In the genomic region with DNA sequence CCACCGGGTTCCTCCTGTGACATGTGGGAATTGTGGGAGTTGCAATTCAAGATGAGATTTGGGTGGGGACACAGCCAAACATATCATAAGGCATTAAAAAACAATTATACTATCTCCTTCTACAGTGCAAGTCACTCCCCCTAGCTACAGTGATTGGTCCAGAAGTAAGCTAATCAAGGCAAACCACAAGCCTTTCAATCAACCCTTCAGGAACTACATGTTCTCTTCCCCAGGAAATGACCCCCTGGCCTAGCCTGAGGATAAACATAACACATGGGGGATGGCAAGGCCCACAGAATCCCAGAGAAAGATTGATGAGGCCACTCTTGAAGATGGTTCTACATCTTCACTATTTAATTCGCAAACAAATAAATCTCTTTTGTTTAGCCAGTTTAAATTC, we compare ENCODE assay signal across 27 cellular contexts. TPM values are rescaled to one million over a fixed set of nuclear protein-coding genes. Genes with fewer than 3 reads are reported as not detected.
DNase-seq lines count a peak whose midpoint lies in the region; ATAC-seq and TF ChIP-seq lines count a peak whose summit lies in the region.
"Had no signal": no experiment of that assay in that cellular context is flagged by ENCODE, and none has a peak within 500 bp of the region (broad histone marks: within the 10 kb centered on the region; RNA-seq: fewer than 3 reads in every experiment).

No MANE protein-coding gene starts in this region.

- H3K79me2 ChIP-seq in mesendoderm (ENCODE audit: control insufficient read depth, insufficient read depth, low read length) = no peaks in the 10 kb centered on the region

- peaks cover 13% of the 10 kb centered on the region for H3K36me3 Mint-ChIP-seq in activated CD8-positive, alpha-beta memory T cell treated with anti-CD3 and anti-CD28 coated beads, Interleukin-2, amount 10 ng/mL, durations not matched to agents 7 days and 5 days
- peaks cover 6% of the 10 kb centered on the region for H3K36me3 Mint-ChIP-seq in activated naive CD8-positive, alpha-beta T cell treated with anti-CD3 and anti-CD28 coated beads for 36 hours
- H3K36me3 Mint-ChIP-seq: CD4-positive, alpha-beta memory T cell; memory B cell; neural progenitor cell had no signal

- no peak overlapping the region for H3K56ac ChIP-seq in mesendoderm (ENCODE audit: low read length)

- H3K36me3 ChIP-seq in mesendoderm (ENCODE audit: control insufficient read depth, insufficient read depth, low read length) = no peaks in the 10 kb centered on the region
- H3K36me3 ChIP-seq: neural progenitor cell, pancreas, WERI-Rb-1 had no signal

- H2BK15ac ChIP-seq in mesendoderm (replicated peaks; ENCODE audit: low read depth) = no peak overlapping the region

- H4K5ac ChIP-seq in mesendoderm (ENCODE audit: low read length) = no peak overlapping the region

- DNase-seq in activated CD8-positive, alpha-beta memory T cell treated with anti-CD3 and anti-CD28 coated beads, Interleukin-2, amount 10 ng/mL, durations not matched to agents 7 days and 5 days = no peak
- no peak for DNase-seq in activated CD8-positive, alpha-beta memory T cell treated with anti-CD3 and anti-CD28 coated beads for 24 hours
- DNase-seq in activated naive CD8-positive, alpha-beta T cell treated with anti-CD3 and anti-CD28 coated beads for 36 hours = no peak
- DNase-seq in fibroblast of mammary gland (ENCODE audit: low read depth) (peak; percentile 16), mesendoderm (no peak), foreskin fibroblast (no peak)
- DNase-seq in stimulated activated CD4-positive, alpha-beta T cell treated with anti-CD3 and anti-CD28 coated beads, Interleukin-4, amount 100 ng/mL, for 4 hours = no peak
- DNase-seq: activated effector memory CD4-positive, alpha-beta T cell treated with anti-CD3 and anti-CD28 coated beads, Interleukin-2, amount 50 U/mL, for 16 hours; AML-193; CD4-positive, alpha-beta memory T cell; DND-41; effector CD8-positive, alpha-beta T cell; GF-D8; GOT3; HFFc6; NCI-H1092; NCI-H1694 treated with DMSO at 0.1 percent for 48 hours; NCI-H446 treated with DMSO at 0.1 percent for 48 hours; pancreas; stimulated activated naive B cell treated with anti-CD40 and anti-IgM and Interleukin-4, amounts not matched to agents 10 μg/mL and 1 μg/mL and 100 μg/mL, for 72 hours; testis; WERI-Rb-1 had no signal

- WGBS in mesendoderm (ENCODE audit: extremely low coverage, insufficient coverage, low lambda C conversion rate) = 100% methylated on average over 1 of the region's 2 CpGs

- no peak overlapping the region for H3K27ac ChIP-seq in mesendoderm (ENCODE audit: low read depth, low read length)
- H3K27ac ChIP-seq: epithelial cell of prostate, neural progenitor cell, pancreas, testis, WERI-Rb-1 had no signal

- peaks cover 14% of the 10 kb centered on the region for H3K27me3 Mint-ChIP-seq in activated CD8-positive, alpha-beta memory T cell treated with anti-CD3 and anti-CD28 coated beads, Interleukin-2, amount 10 ng/mL, durations not matched to agents 7 days and 5 days
- peaks cover 9% of the 10 kb centered on the region for H3K27me3 Mint-ChIP-seq in activated naive CD8-positive, alpha-beta T cell treated with anti-CD3 and anti-CD28 coated beads for 36 hours
- H3K27me3 Mint-ChIP-seq: memory B cell had no signal

- H3K79me1 ChIP-seq in mesendoderm (ENCODE audit: low read length) = no peaks in the 10 kb centered on the region

- no peak overlapping the region for H3K4me3 Mint-ChIP-seq in activated CD8-positive, alpha-beta memory T cell treated with anti-CD3 and anti-CD28 coated beads, Interleukin-2, amount 10 ng/mL, durations not matched to agents 7 days and 5 days
- peak overlapping the region; percentile 12 for H3K4me3 Mint-ChIP-seq in activated naive CD8-positive, alpha-beta T cell treated with anti-CD3 and anti-CD28 coated beads for 36 hours
- H3K4me3 Mint-ChIP-seq: HFFc6; memory B cell; neural progenitor cell; stimulated activated naive B cell treated with anti-CD40 and anti-IgM and Interleukin-4, amounts not matched to agents 10 μg/mL and 1 μg/mL and 100 μg/mL, for 72 hours had no signal

- TF ChIP-seq CTCF in fibroblast of mammary gland (conservative IDR thresholded peaks at IDR 0.05; ENCODE audit: control insufficient read depth, insufficient read depth, low read depth, low read length) (no peak), foreskin fibroblast (IDR thresholded peaks at IDR 0.05; ENCODE audit: low read depth, low read length) (no peak)

- no peak overlapping the region for H2BK120ac ChIP-seq in mesendoderm (ENCODE audit: low read depth, low read length)

- peaks cover 12% of the 10 kb centered on the region for H3K4me1 Mint-ChIP-seq in activated CD8-positive, alpha-beta memory T cell treated with anti-CD3 and anti-CD28 coated beads, Interleukin-2, amount 10 ng/mL, durations not matched to agents 7 days and 5 days
- H3K4me1 Mint-ChIP-seq in activated naive CD8-positive, alpha-beta T cell treated with anti-CD3 and anti-CD28 coated beads for 36 hours = peaks cover 21% of the 10 kb centered on the region
- H3K4me1 Mint-ChIP-seq: memory B cell, neural progenitor cell had no signal

- H3K4me3 ChIP-seq in fibroblast of mammary gland (ENCODE audit: control insufficient read depth, low read depth, low read length) = no peak overlapping the region
- H3K4me3 ChIP-seq in mesendoderm (ENCODE audit: low read length) = no peak overlapping the region
- H3K4me3 ChIP-seq in foreskin fibroblast (ENCODE audit: low read depth in 1 of 2, low read length in 2 of 2) = no peak overlapping the region
- H3K4me3 ChIP-seq: neural progenitor cell, pancreas, testis had no signal

- peak overlapping the region; percentile 94 for H3K27ac Mint-ChIP-seq in activated CD8-positive, alpha-beta memory T cell treated with anti-CD3 and anti-CD28 coated beads, Interleukin-2, amount 10 ng/mL, durations not matched to agents 7 days and 5 days
- H3K27ac Mint-ChIP-seq in activated naive CD8-positive, alpha-beta T cell treated with anti-CD3 and anti-CD28 coated beads for 36 hours = peak overlapping the region; percentile 97
- H3K27ac Mint-ChIP-seq: HFFc6, memory B cell, neural progenitor cell had no signal

- H3K18ac ChIP-seq in mesendoderm (ENCODE audit: low read length) = no peak overlapping the region

- no peaks in the 10 kb centered on the region for H3K4me1 ChIP-seq in mesendoderm (ENCODE audit: control insufficient read depth, low read depth, low read length)
- H3K4me1 ChIP-seq: neural progenitor cell, pancreas, testis had no signal

- no peaks in the 10 kb centered on the region for H3K27me3 ChIP-seq in mesendoderm (ENCODE audit: insufficient read depth, low read length, poor library complexity)
- H3K27me3 ChIP-seq: neural progenitor cell, testis had no signal

- no peak overlapping the region for H4K8ac ChIP-seq in mesendoderm (ENCODE audit: low read depth, low read length)

- no peak overlapping the region for H2BK5ac ChIP-seq in mesendoderm (ENCODE audit: low read length)

- no peaks in the 10 kb centered on the region for H3K9me3 Mint-ChIP-seq in activated CD8-positive, alpha-beta memory T cell treated with anti-CD3 and anti-CD28 coated beads, Interleukin-2, amount 10 ng/mL, durations not matched to agents 7 days and 5 days (ENCODE audit: low read depth)
- H3K9me3 Mint-ChIP-seq in activated naive CD8-positive, alpha-beta T cell treated with anti-CD3 and anti-CD28 coated beads for 36 hours = peaks cover 5% of the 10 kb centered on the region
- H3K9me3 Mint-ChIP-seq: HFFc6, memory B cell, neural progenitor cell had no signal

- CTCF ChIA-PET in activated CD8-positive, alpha-beta memory T cell treated with anti-CD3 and anti-CD28 coated beads, Interleukin-2, amount 10 ng/mL, durations not matched to agents 7 days and 5 days (lab: Charles Lee) = interaction anchor here (1.2 kb wide), 1 partner anchor 19 kb away, joined by 3 read pairs; no protein-coding TSS in a partner anchor

- H3K23ac ChIP-seq in mesendoderm (ENCODE audit: low read length) = no peak overlapping the region

- no peak overlapping the region for H2AK5ac ChIP-seq in mesendoderm (ENCODE audit: low read length)

- no peak overlapping the region for H3K9ac ChIP-seq in mesendoderm (ENCODE audit: low read length)
- H3K9ac ChIP-seq: neural progenitor cell had no signal

- ATAC-seq in activated CD8-positive, alpha-beta memory T cell treated with anti-CD3 and anti-CD28 coated beads, Interleukin-2, amount 10 ng/mL, durations not matched to agents 7 days and 5 days = no peak
- peak; percentile 6 for ATAC-seq in GM18511 (IDR thresholded peaks at IDR 0.05; ENCODE audit: unreplicated experiment)
- ATAC-seq: left lobe of liver, pancreas had no signal

- H3K4me2 ChIP-seq in mesendoderm (ENCODE audit: low read length) = no peak overlapping the region
- H3K4me2 ChIP-seq: neural progenitor cell had no signal

- no peak overlapping the region for H3K4ac ChIP-seq in mesendoderm (ENCODE audit: low read depth, low read length)

RNA-seq across cellular contexts. Expression of a gene that starts 25.2 kb away (rescaled TPM):
- total RNA-seq in activated CD8-positive, alpha-beta memory T cell treated with anti-CD3 and anti-CD28 coated beads, Interleukin-2, amount 10 ng/mL, durations not matched to agents 7 days and 5 days = 1 to 10 TPM; 1.4 to 2.3 TPM
- 1 to 10 TPM; 7.4 to 7.5 TPM for total RNA-seq in activated naive CD8-positive, alpha-beta T cell treated with anti-CD3 and anti-CD28 coated beads for 36 hours
- polyA plus RNA-seq in mesendoderm (2013, experiment 1 of 2) = 0.39 TPM
- 0.43 TPM for polyA plus RNA-seq in mesendoderm (2013, experiment 2 of 2)
